In genomic region chr18:46915800-46916550, GRCh38 we compare ENCODE assay signal across 8 cellular contexts. TPM values are rescaled to one million over a fixed set of nuclear protein-coding genes. Genes with fewer than 3 reads are reported as not detected.
A peak's percentile ranks its signal among the peaks of the same experiment; 100 is the strongest.
DNase-seq lines count a peak whose midpoint lies in the region; ATAC-seq, FAIRE-seq and TF ChIP-seq lines count a peak whose summit lies in the region.

No MANE protein-coding gene starts in this region.

- no peak for TF ChIP-seq EP300 in gastroesophageal sphincter (IDR thresholded peaks at IDR 0.05)

- H3K36me3 ChIP-seq in SJCRH30 (no peaks in the 10 kb centered on the region), gastroesophageal sphincter (no peaks in the 10 kb centered on the region), small intestine (ENCODE audit: control insufficient read depth in 2 of 2, insufficient read depth in 2 of 2, low read length in 2 of 2) (no peaks in the 10 kb centered on the region)

- no peaks in the 10 kb centered on the region for H3K27me3 ChIP-seq in SJCRH30
- no peaks in the 10 kb centered on the region for H3K27me3 ChIP-seq in gastroesophageal sphincter
- no peaks in the 10 kb centered on the region for H3K27me3 ChIP-seq in small intestine (ENCODE audit: control insufficient read depth in 2 of 2, insufficient read depth in 2 of 2, low read length in 2 of 2)

- TF ChIP-seq CTCF in gastroesophageal sphincter (IDR thresholded peaks at IDR 0.05): no peak

- H3K9me3 ChIP-seq in SJCRH30 (replicated peaks): no peaks in the 10 kb centered on the region
- no peaks in the 10 kb centered on the region for H3K9me3 ChIP-seq in gastroesophageal sphincter
- H3K9me3 ChIP-seq in small intestine (ENCODE audit: control insufficient read depth, low read depth): no peaks in the 10 kb centered on the region

- H3K4me3 ChIP-seq in SJCRH30 (peak overlapping the region; percentile 88), gastroesophageal sphincter (peak overlapping the region; percentile 48 to 88), small intestine (ENCODE audit: low read depth in 1 of 2, low read length in 2 of 2) (peak overlapping the region; percentile 68 to 72)

- WGBS in gastroesophageal sphincter (ENCODE audit: low coverage in 1 of 2), 2 donors: 14 to 25% methylated on average over 12 of the region's 12 CpGs
- 13 to 29% (median 26%) methylated on average over 12 of the region's 12 CpGs for WGBS in small intestine, 3 donors

- no peak for TF ChIP-seq POLR2A in gastroesophageal sphincter (IDR thresholded peaks at IDR 0.05)

- DNase-seq in NCI-H1092 treated with DMSO at 0.1 percent for 48 hours (lab: John Stamatoyannopoulos, UW): peak; percentile 9
- no peak for DNase-seq in NCI-H1092 (lab: John Stamatoyannopoulos, UW)
- DNase-seq in SJCRH30: peak in 1 of 2 experiments; percentile 11
- DNase-seq in small intestine: peak; percentile 9
- DNase-seq in KG1 (lab: John Stamatoyannopoulos, UW): no peak
- no peak for DNase-seq in HK-2 (ENCODE audit: unreplicated experiment)

- H3K4me1 ChIP-seq in SJCRH30: peaks cover 3% of the 10 kb centered on the region; the same call in 1 of the 2 replicates
- peaks cover 0 to 40% (median 5%) of the 10 kb centered on the region in 3 donors for H3K4me1 ChIP-seq in gastroesophageal sphincter
- H3K4me1 ChIP-seq in small intestine (ENCODE audit: control insufficient read depth in 2 of 2, insufficient read depth in 1 of 2, low read depth in 1 of 2, low read length in 1 of 2): peaks cover 3 to 6% of the 10 kb centered on the region in 2 donors

- no peak for FAIRE-seq in small intestine (lab: Jason Lieb, UNC)

- H3K27ac ChIP-seq in SJCRH30: peak overlapping the region; percentile 74
- H3K27ac ChIP-seq in gastroesophageal sphincter: peak overlapping the region in 3 of 4 donors; percentile 89 to 94 (median 91)
- H3K27ac ChIP-seq in small intestine (ENCODE audit: low read depth in 1 of 2, low read length in 1 of 2): no peak overlapping the region

- ATAC-seq in gastroesophageal sphincter (no peak), GM19463 (IDR thresholded peaks at IDR 0.05; ENCODE audit: unreplicated experiment) (no peak)

RNA-seq across cellular contexts. Expression of gene PIAS2, which starts 1.3 kb away (rescaled TPM):
- 33.2 and 35.8 TPM in 2 replicates for total RNA-seq in SJCRH30 (2014; rRNA removed; shearing (Covaris generic))
- total RNA-seq in gastroesophageal sphincter: 10 to 100 TPM; 26.4 to 31.0 (median 28.1) TPM
- polyA plus RNA-seq in small intestine: 1 to 10 TPM; 2.5 to 5.6 (median 3.2) TPM

RNA-seq across cellular contexts. Expression of gene KATNAL2, which starts 1.4 kb away (rescaled TPM):
- total RNA-seq in SJCRH30 (2014; rRNA removed; shearing (Covaris generic)): 4.2 and 5.1 TPM in 2 replicates
- 1 to 10 TPM in 3 of 4 donors, under 1 TPM in 1; 0.89 to 4.1 (median 3.3) TPM for total RNA-seq in gastroesophageal sphincter
- 1 to 10 TPM in 2 of 3 donors, not detected in 1; 1.6 to 2.9 TPM for polyA plus RNA-seq in small intestine

Comparison
In these comparisons a context has a peak if more than half of its experiments do, and no peak if none do; other contexts are left out.
1. DNase-seq: peak in NCI-H1092 treated with DMSO at 0.1 percent for 48 hours (single experiment) and small intestine (single experiment); none in NCI-H1092 (single experiment), KG1 (single experiment) and HK-2 (single experiment).
2. H3K27ac ChIP-seq: peak in SJCRH30 (single experiment) and gastroesophageal sphincter (3 of 4); none in small intestine (0 of 2).
3. Peak in every context shown above with its lines, with median percentiles within 50 percentile points of each other: H3K4me3 ChIP-seq.